ENCODE assay signal across 39 cellular contexts in the genomic region with DNA sequence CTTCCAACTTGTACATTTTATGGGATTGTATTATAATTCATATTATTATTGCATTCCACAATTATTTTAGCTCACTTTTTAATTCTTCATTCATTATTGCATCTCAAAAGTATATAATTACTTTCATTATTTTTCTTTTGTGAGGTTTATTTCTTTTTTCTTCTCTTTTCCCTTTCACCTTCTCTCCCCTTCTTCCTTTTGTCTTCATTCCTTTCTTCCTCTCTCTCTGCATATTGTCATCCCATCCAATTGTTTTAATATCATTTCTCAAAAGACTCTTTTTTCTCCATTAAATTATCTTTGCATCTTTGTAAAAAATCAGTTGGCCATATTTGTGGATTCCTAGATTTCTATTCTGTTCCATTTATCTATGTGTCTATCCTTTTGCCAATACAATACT. TPM values are rescaled to one million over a fixed set of nuclear protein-coding genes. Genes with fewer than 3 reads are reported as not detected.
"Had no signal": no experiment of that assay in that cellular context is flagged by ENCODE, and none has a peak within 500 bp of the region (broad histone marks: within the 10 kb centered on the region; RNA-seq: fewer than 3 reads in every experiment).

No MANE protein-coding gene starts in this region.

- H3K4me3 ChIP-seq: MG63 had no signal

- DNase-seq: Kasumi-1, MG63, MM.1S, MV-4-11, NCI-H1048, NCI-H1092, NCI-H1092 treated with DMSO at 0.1 percent for 48 hours, NCI-H1105, NCI-H1105 treated with DMSO at 0.1 percent for 48 hours, NCI-H1417, NCI-H1417 treated with DMSO at 0.1 percent for 48 hours, NCI-H1436, NCI-H1436 treated with DMSO at 0.1 percent for 48 hours, NCI-H146, NCI-H1694, NCI-H1694 treated with DMSO at 0.1 percent for 48 hours, NCI-H187, NCI-H187 treated with DMSO at 0.1 percent for 48 hours, NCI-H1930, NCI-H2029, NCI-H2029 treated with DMSO at 0.1 percent for 48 hours, NCI-H2081, NCI-H2081 treated with DMSO at 0.1 percent for 48 hours, NCI-H2107, NCI-H2171, NCI-H2171 treated with DMSO at 0.1 percent for 48 hours, NCI-H2227 treated with DMSO at 0.1 percent for 48 hours, NCI-H226, NCI-H345, NCI-H446, NCI-H446 treated with DMSO at 0.1 percent for 48 hours, NCI-H510A, NCI-H510A treated with DMSO at 0.1 percent for 48 hours, NCI-H524, NCI-H524 treated with DMSO at 0.1 percent for 48 hours had no signal

- H3K27me3 ChIP-seq: MG63 had no signal

- H3K9me3 ChIP-seq: MG63 had no signal

RNA-seq across cellular contexts. Expression of gene OR4D1, which starts 47.7 kb away (rescaled TPM):
- total RNA-seq: LHCN-M2, M059J, MCF 10A, NCI-H460 had no signal
